Comparison of ENCODE assay signal across 8 cellular contexts in the genomic region with DNA sequence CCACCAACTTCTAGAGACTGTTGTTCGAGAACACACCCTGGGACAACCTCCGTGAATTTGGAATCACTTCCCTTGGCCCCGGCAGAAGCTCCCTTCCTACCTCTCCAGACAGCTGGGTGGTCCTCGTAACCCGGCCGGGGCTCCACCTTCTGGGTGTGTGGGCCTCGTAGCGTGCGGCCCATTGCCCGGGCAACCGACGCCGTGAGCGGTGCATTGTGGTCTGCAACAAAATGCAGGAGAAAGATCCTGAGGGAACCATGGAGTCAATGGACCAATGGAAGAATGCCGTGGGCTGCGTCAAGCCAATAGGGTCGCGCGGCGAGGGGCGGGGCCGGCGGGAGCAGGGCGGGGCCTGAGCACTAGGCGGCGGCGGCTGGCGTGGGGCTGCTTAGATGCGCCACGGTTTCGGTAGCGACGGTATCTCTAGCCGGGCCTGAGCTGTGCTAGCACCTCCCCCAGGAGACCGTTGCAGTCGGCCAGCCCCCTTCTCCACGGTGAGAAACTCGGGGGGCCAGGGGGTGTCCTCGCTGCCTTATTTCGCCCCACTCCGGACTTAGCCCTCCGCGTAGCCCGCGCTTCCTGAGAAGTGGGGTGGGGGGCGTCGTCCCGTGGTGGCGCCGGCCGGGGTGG. TPM values are rescaled to one million over a fixed set of nuclear protein-coding genes. Genes with fewer than 3 reads are reported as not detected.
A peak's percentile ranks its signal among the peaks of the same experiment; 100 is the strongest.
DNase-seq lines count a peak whose midpoint lies in the region; ATAC-seq, FAIRE-seq and TF ChIP-seq lines count a peak whose summit lies in the region.

A gene (plus strand): TSS at position 391 of the 630 bp plus-strand sequence. CDS start 309 bp downstream, outside the sequence.

- no peak for FAIRE-seq in kidney (lab: Jason Lieb, UNC)

- H3K4me3 ChIP-seq in AG10803 (ENCODE audit: low read length): peak within 1 kb of the TSS; percentile 90
- peak within 1 kb of the TSS; percentile 78 to 89 for H3K4me3 ChIP-seq in kidney (ENCODE audit: low read length in 2 of 2)

- peaks cover 3 to 8% of the 10 kb centered on the region in 2 donors for H3K4me1 ChIP-seq in kidney (ENCODE audit: control insufficient read depth in 1 of 2, insufficient read depth in 1 of 2, low read depth in 1 of 2, low read length in 2 of 2)

- DNase-seq in AG10803 (ENCODE audit: low read depth) (peak; percentile 93), NCI-H460 (ENCODE audit: extremely low read depth, low read depth) (peak; percentile 96), cerebellar nuclear complex (lab: John Stamatoyannopoulos, UW) (peak; percentile 50 to 88), kidney (peak; percentile 98)
- DNase-seq in activated CD4-positive, CD25-positive, alpha-beta regulatory T cell treated with anti-CD3 and anti-CD28 coated beads, Interleukin-2, amount 50 U/mL, for 72 hours: peak; percentile 98
- peak; percentile 98 for DNase-seq in stimulated activated CD4-positive, alpha-beta T cell treated with anti-CD3 and anti-CD28 coated beads, Interleukin-15, amount 100 ng/mL, for 24 hours

- intact Hi-C loops in kidney (cut with DNase I): no loop called here

- ATAC-seq in GM19043 (IDR thresholded peaks at IDR 0.05; ENCODE audit: low read depth, unreplicated experiment) (peak; percentile 93), HG03378 (IDR thresholded peaks at IDR 0.05; ENCODE audit: unreplicated experiment) (peak; percentile 83)

- no peaks in the 10 kb centered on the region for H3K9me3 ChIP-seq in kidney (ENCODE audit: control insufficient read depth in 1 of 2, low read length in 2 of 2)

- TF ChIP-seq CTCF in AG10803 (conservative IDR thresholded peaks at IDR 0.05; ENCODE audit: low read length) (no peak), kidney (IDR thresholded peaks at IDR 0.05; ENCODE audit: borderline replicate concordance, extremely low read depth, insufficient read depth) (no peak)

- peak within 1 kb of the TSS; percentile 91 to 92 for H3K27ac ChIP-seq in kidney (ENCODE audit: low read depth in 2 of 2, low read length in 2 of 2)

- H3K36me3 ChIP-seq in kidney (ENCODE audit: control insufficient read depth in 1 of 2, insufficient read depth in 2 of 2, low read length in 2 of 2): peaks cover 0 to 20% of the 10 kb centered on the region in 2 donors

- H3K9ac ChIP-seq in kidney (ENCODE audit: low read length in 2 of 2): peak within 1 kb of the TSS; percentile 65 to 88

RNA-seq across cellular contexts. Expression of the gene that starts here (rescaled TPM):
- total RNA-seq in NCI-H460 (2014; rRNA removed; shearing (Covaris generic)): 205 and 250 TPM in 2 replicates
- 167 and 306 TPM in 2 replicates for polyA plus RNA-seq in NCI-H460 (2014; cell fraction: nucleus; rRNA removed)
- 258 TPM for total RNA-seq in kidney
- 757 TPM for polyA plus RNA-seq in kidney (ENCODE audit: insufficient read depth, low read depth, low replicate concordance)

Comparison
In these comparisons a context has a peak if more than half of its experiments do, and no peak if none do; other contexts are left out.
1. Peak in every context shown above with its lines: DNase-seq, ATAC-seq, H3K4me3 ChIP-seq and H3K27ac ChIP-seq.